10 cellular contexts compared by ENCODE assay signal in the genomic region with DNA sequence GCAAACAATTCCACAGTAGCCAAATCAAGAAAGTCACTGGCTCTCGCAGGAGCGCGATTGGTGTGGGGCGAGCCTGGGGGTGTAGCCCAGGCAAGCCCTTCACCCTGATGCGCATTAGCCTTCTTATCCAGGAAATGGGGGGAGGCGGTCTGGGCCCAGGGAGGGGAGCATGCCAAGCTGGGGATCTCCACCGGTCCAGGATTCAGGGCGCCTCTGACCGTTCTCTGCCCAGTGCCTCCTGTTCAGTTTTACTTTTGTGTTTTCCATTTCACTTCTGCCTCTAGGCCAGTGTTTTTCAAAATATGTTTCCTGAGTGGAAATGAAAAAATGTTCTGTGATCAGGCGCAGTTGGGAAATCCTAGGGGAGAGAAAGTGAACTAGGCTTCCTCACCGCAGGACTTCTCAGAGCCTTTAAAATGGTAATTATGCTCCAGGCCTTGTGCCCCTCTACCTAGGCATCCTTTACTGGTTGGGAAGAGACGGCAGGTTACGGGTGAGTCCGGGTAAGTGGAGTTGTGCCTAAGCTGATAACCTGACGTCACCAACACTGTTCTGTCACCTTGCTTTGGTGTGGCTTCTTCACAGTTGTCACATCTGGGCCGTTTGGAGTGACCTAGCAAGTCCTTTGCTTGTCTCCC. TPM values are rescaled to one million over a fixed set of nuclear protein-coding genes. Genes with fewer than 3 reads are reported as not detected.
A peak's percentile ranks its signal among the peaks of the same experiment; 100 is the strongest.
DNase-seq lines count a peak whose midpoint lies in the region; ATAC-seq and TF ChIP-seq lines count a peak whose summit lies in the region.
"Had no signal": no experiment of that assay in that cellular context is flagged by ENCODE, and none has a peak within 500 bp of the region (broad histone marks: within the 10 kb centered on the region; RNA-seq: fewer than 3 reads in every experiment).

No MANE protein-coding gene starts in this region.

- no peak overlapping the region for H3K9ac ChIP-seq in neuronal stem cell (ENCODE audit: low read depth, low read length, poor library complexity)

- H3K9me3 Mint-ChIP-seq in CD8-positive, alpha-beta T cell = no peaks in the 10 kb centered on the region

- H3K4me3 Mint-ChIP-seq in CD8-positive, alpha-beta T cell = peak overlapping the region; percentile 67

- no peaks in the 10 kb centered on the region for H3K36me3 ChIP-seq in CD8-positive, alpha-beta T cell (ENCODE audit: insufficient read depth, low read length)
- no peaks in the 10 kb centered on the region for H3K36me3 ChIP-seq in Panc1 (ENCODE audit: control insufficient read depth, insufficient read depth, low read length)
- H3K36me3 ChIP-seq in gastroesophageal sphincter = no peaks in the 10 kb centered on the region
- peaks cover 0 to 7% of the 10 kb centered on the region in 2 donors for H3K36me3 ChIP-seq in neuronal stem cell (replicated peaks in 1 of 2; ENCODE audit: control insufficient read depth in 2 of 2, insufficient read depth in 2 of 2, low read length in 2 of 2)

- no peak for TF ChIP-seq POLR2A in gastroesophageal sphincter (IDR thresholded peaks at IDR 0.05)

- H2AK5ac ChIP-seq in neuronal stem cell (ENCODE audit: low read depth, low read length) = peak overlapping the region; percentile 83

- H3K4me3 ChIP-seq in CD8-positive, alpha-beta T cell (ENCODE audit: low read depth, low read length) = peak overlapping the region; percentile 29
- H3K4me3 ChIP-seq in Panc1 (ENCODE audit: low read depth in 2 of 2, low read length in 2 of 2) (no peak overlapping the region), gastroesophageal sphincter (no peak overlapping the region), neuronal stem cell (ENCODE audit: low read length in 2 of 2) (no peak overlapping the region)

- in situ Hi-C loops in Panc1 (cut with HindIII; ENCODE audit: low pct_unique_long_range_greater_than_20kb, low sequenced_read_pairs) = no loop called here

- H3K14ac ChIP-seq in neuronal stem cell (ENCODE audit: low read length) = no peak overlapping the region

- no TSS peak for BruUV-seq in Panc1 (replicated peaks; lab: Mats Ljungman, UMichigan)

- no peaks in the 10 kb centered on the region for H3K9me3 ChIP-seq in CD8-positive, alpha-beta T cell (ENCODE audit: low read length)
- H3K9me3 ChIP-seq in Panc1 (ENCODE audit: control insufficient read depth, insufficient read depth, low read depth, low read length) = no peaks in the 10 kb centered on the region
- no peaks in the 10 kb centered on the region for H3K9me3 ChIP-seq in gastroesophageal sphincter
- H3K9me3 ChIP-seq in neuronal stem cell (replicated peaks in 1 of 2; ENCODE audit: control insufficient read depth in 2 of 2, insufficient read depth in 1 of 2, low read depth in 1 of 2, low read length in 2 of 2) = no peaks in the 10 kb centered on the region

- peak overlapping the region; percentile 72 for H3K18ac ChIP-seq in neuronal stem cell (ENCODE audit: low read length)

- H3K27ac Mint-ChIP-seq in CD8-positive, alpha-beta T cell = peak overlapping the region; percentile 42

- peak overlapping the region; percentile 43 for H2BK12ac ChIP-seq in neuronal stem cell (ENCODE audit: low read length)

- H3K27me3 Mint-ChIP-seq in CD8-positive, alpha-beta T cell (ENCODE audit: low read depth) = no peaks in the 10 kb centered on the region

- no peak for DNase-seq in CD8-positive, alpha-beta T cell
- DNase-seq in Panc1 (ENCODE audit: low read depth, low spot score) = no peak
- no peak for DNase-seq in neuronal stem cell (ENCODE audit: low spot score)
- no peak for DNase-seq in retina
- DNase-seq: activated CD4-positive, alpha-beta T cell treated with anti-CD3 and anti-CD28 coated beads, Interleukin-2, amount 50 U/mL, for 48 hours; stimulated activated CD4-positive, alpha-beta T cell treated with anti-CD3 and anti-CD28 coated beads, Interleukin-2, amount 100 ng/mL, for 48 hours had no signal

- CTCF ChIA-PET in CD8-positive, alpha-beta T cell (lab: Charles Lee) = interaction anchor here (1.0 to 1.6 kb wide), 4 partner anchors 8 to 73 kb away, joined by 3 to 5 read pairs (median 4); no protein-coding TSS in a partner anchor
- CTCF ChIA-PET in Panc1 (lab: Charles Lee) = interaction anchor here (0.7 kb wide), 1 partner anchor 10 kb away, joined by 3 read pairs; no protein-coding TSS in a partner anchor

- H3K4me2 ChIP-seq in neuronal stem cell (ENCODE audit: insufficient read depth, low read length, poor library complexity, severe bottlenecking) = no peak overlapping the region

- no peak overlapping the region for H2BK120ac ChIP-seq in neuronal stem cell (ENCODE audit: low read depth, low read length)

- intact Hi-C loops in CD8-positive, alpha-beta T cell (cut with DNase I, micrococcal nuclease) = no loop called here
- intact Hi-C loops in Panc1 (cut with micrococcal nuclease; ENCODE audit: unreplicated experiment) = no loop called here

- H3K27me3 ChIP-seq in CD8-positive, alpha-beta T cell (ENCODE audit: insufficient read depth, low read length) = no peaks in the 10 kb centered on the region
- H3K27me3 ChIP-seq in Panc1 (ENCODE audit: control insufficient read depth, insufficient read depth, low read length) = no peaks in the 10 kb centered on the region
- H3K27me3 ChIP-seq in gastroesophageal sphincter = no peaks in the 10 kb centered on the region
- H3K27me3 ChIP-seq in neuronal stem cell (ENCODE audit: control insufficient read depth in 3 of 3, insufficient read depth in 3 of 3, low read depth in 1 of 3, low read length in 3 of 3) = no peaks in the 10 kb centered on the region

- H4K8ac ChIP-seq in neuronal stem cell (ENCODE audit: low read depth, low read length) = no peak overlapping the region

- no peak for TF ChIP-seq EP300 in gastroesophageal sphincter (IDR thresholded peaks at IDR 0.05)

- H3K4ac ChIP-seq in neuronal stem cell (ENCODE audit: low read length) = no peak overlapping the region

- no peaks in the 10 kb centered on the region for H3K36me3 Mint-ChIP-seq in CD8-positive, alpha-beta T cell

- H3K27ac ChIP-seq in CD8-positive, alpha-beta T cell (ENCODE audit: low read depth, low read length) = no peak overlapping the region
- peak overlapping the region; percentile 62 for H3K27ac ChIP-seq in Panc1 (ENCODE audit: low read length)
- peak overlapping the region in 3 of 4 donors; percentile 52 to 76 (median 71) for H3K27ac ChIP-seq in gastroesophageal sphincter
- H3K27ac ChIP-seq in neuronal stem cell (replicated peaks; ENCODE audit: low read length) = peak overlapping the region; percentile 2

- H2BK15ac ChIP-seq in neuronal stem cell (ENCODE audit: low read length) = no peak overlapping the region

- peak overlapping the region; percentile 0 for H2BK5ac ChIP-seq in neuronal stem cell (ENCODE audit: low read length)

- peaks cover 13% of the 10 kb centered on the region for H3K79me1 ChIP-seq in neuronal stem cell (ENCODE audit: low read depth, low read length)

- WGBS in gastroesophageal sphincter (ENCODE audit: low coverage in 1 of 2), 2 donors = 73 to 80% methylated on average over 3 to 4 of the region's 16 CpGs
- WGBS in neuronal stem cell (ENCODE audit: extremely low coverage in 2 of 2, insufficient read length in 2 of 2, insufficient replicate concordance in 1 of 2), 2 donors = no CpG with 5 or more reads among the region's 16 CpGs

- no peak overlapping the region for H2AFZ ChIP-seq in neuronal stem cell (ENCODE audit: low read length)

- POLR2A ChIA-PET in CD8-positive, alpha-beta T cell (lab: Charles Lee) = interaction anchor here (1.7 kb wide), 1 partner anchor 59 kb away, joined by 5 read pairs; a partner anchor contains a TSS
- POLR2A ChIA-PET in Panc1 (lab: Charles Lee) = no interaction called here

- ATAC-seq in CD8-positive, alpha-beta T cell = peak; percentile 48
- ATAC-seq in Panc1 (no peak), gastroesophageal sphincter (no peak), HG03095 (IDR thresholded peaks at IDR 0.05; ENCODE audit: unreplicated experiment) (no peak), GM21367 (IDR thresholded peaks at IDR 0.05; ENCODE audit: unreplicated experiment) (no peak), HG03460 (IDR thresholded peaks at IDR 0.05; ENCODE audit: unreplicated experiment) (no peak)

- H4K91ac ChIP-seq in neuronal stem cell (ENCODE audit: low read depth, low read length, poor library complexity) = no peak overlapping the region

- H3K23ac ChIP-seq in neuronal stem cell (ENCODE audit: low read depth, low read length, poor library complexity) = no peak overlapping the region

- peaks cover 60% of the 10 kb centered on the region for H3K4me1 Mint-ChIP-seq in CD8-positive, alpha-beta T cell (ENCODE audit: low read depth)

- TF ChIP-seq CTCF in CD8-positive, alpha-beta T cell (IDR thresholded peaks at IDR 0.05) = no peak
- TF ChIP-seq CTCF in Panc1 (IDR thresholded peaks at IDR 0.05) (no peak), gastroesophageal sphincter (IDR thresholded peaks at IDR 0.05) (no peak)

- peaks cover 68% of the 10 kb centered on the region for H3K4me1 ChIP-seq in CD8-positive, alpha-beta T cell (ENCODE audit: insufficient read depth, low read length)
- H3K4me1 ChIP-seq in Panc1 (ENCODE audit: control insufficient read depth, insufficient read depth, low read length) (peaks cover 73% of the 10 kb centered on the region), gastroesophageal sphincter (peaks cover 0 to 93% (median 62%) of the 10 kb centered on the region in 3 donors), neuronal stem cell (ENCODE audit: control insufficient read depth in 2 of 2, insufficient read depth in 1 of 2, low read depth in 1 of 2, low read length in 2 of 2) (peaks cover 35 to 47% of the 10 kb centered on the region in 2 donors)

RNA-seq across cellular contexts. Expression of a gene that starts 18.4 kb away (rescaled TPM):
- total RNA-seq in CD8-positive, alpha-beta T cell = 1 to 10 TPM; 1.1 to 1.5 TPM
- total RNA-seq in Panc1 (2021; ENCODE audit: unreplicated experiment) (171 TPM), gastroesophageal sphincter (10 to 100 TPM; 32.6 to 68.9 (median 42.5) TPM)
- polyA plus RNA-seq in Panc1 (2012; ENCODE audit: insufficient read length) = 357 TPM
- polyA plus RNA-seq in neuronal stem cell (2013, experiment 1 of 2) = 32.3 TPM
- polyA plus RNA-seq in neuronal stem cell (2013, experiment 2 of 2) = 34.5 TPM

RNA-seq across cellular contexts. Expression of a gene that starts 59.0 kb away (rescaled TPM):
- 1 to 10 TPM; 6.5 to 8.2 TPM for total RNA-seq in CD8-positive, alpha-beta T cell
- total RNA-seq in Panc1 (2021; ENCODE audit: unreplicated experiment) (53.1 TPM), gastroesophageal sphincter (10 to 100 TPM; 15.1 to 48.7 (median 26.0) TPM)
- 48.1 TPM for polyA plus RNA-seq in Panc1 (2012; ENCODE audit: insufficient read length)
- 36.4 TPM for polyA plus RNA-seq in neuronal stem cell (2013, experiment 1 of 2)
- 35.7 TPM for polyA plus RNA-seq in neuronal stem cell (2013, experiment 2 of 2)

Comparison
In these comparisons a context has a peak if more than half of its experiments do, and no peak if none do; other contexts are left out.
1. RNA of a gene that starts 18.4 kb away (total RNA-seq): 171 TPM in Panc1 (single experiment) and 32.6 to 68.9 TPM in gastroesophageal sphincter; 1.1 to 1.5 TPM in CD8-positive, alpha-beta T cell; every median in the first group is over 10 times any median in the second.